ENCODE assay signal across 1 cellular context in genomic region chr15:45200799-45201556, GRCh38.
TF ChIP-seq lines count a peak whose summit lies in the region.

No MANE protein-coding gene starts in this region.

TF ChIP-seq in HepG2, 621 proteins besides CTCF, POLR2A, EP300 and RAD21 (continued from another document and continues in another):
- TF ChIP-seq ARID5B (CRISPR knock-in tag; IDR thresholded peaks at IDR 0.05) (peak; percentile 61), SYNCRIP (IDR thresholded peaks at IDR 0.05; ENCODE audit: insufficient read depth, low read depth, low read length) (no peak), BCLAF1 (IDR thresholded peaks at IDR 0.05) (no peak), ZNF589 (CRISPR knock-in tag; conservative IDR thresholded peaks at IDR 0.05) (peak; percentile 71; the same call in 1 of the 2 replicates), MED1 (CRISPR knock-in tag; IDR thresholded peaks at IDR 0.05) (peak; percentile 65), HNF4A (CRISPR knock-in tag; IDR thresholded peaks at IDR 0.05) (no peak), ZNF792 (CRISPR knock-in tag; IDR thresholded peaks at IDR 0.05) (peak; percentile 74; the same call in 1 of the 2 replicates), SMAD9 (CRISPR knock-in tag; IDR thresholded peaks at IDR 0.05) (no peak), EZH2 (conservative IDR thresholded peaks at IDR 0.05; ENCODE audit: low read depth, low read length) (no peak), THYN1 (CRISPR knock-in tag; IDR thresholded peaks at IDR 0.05; ENCODE audit: borderline replicate concordance, low read depth) (no peak), HMG20A (CRISPR knock-in tag; IDR thresholded peaks at IDR 0.05; ENCODE audit: borderline replicate concordance) (peak; percentile 20; the same call in 1 of the 2 replicates), SP2 (CRISPR knock-in tag; IDR thresholded peaks at IDR 0.05) (0 out of 2 replicates have a peak, but pooled peaks have one; percentile 35), ZNF746 (CRISPR knock-in tag; IDR thresholded peaks at IDR 0.05) (peak; percentile 63), TP53 (CRISPR knock-in tag; conservative IDR thresholded peaks at IDR 0.05) (no peak), SP1 (IDR thresholded peaks at IDR 0.05) (no peak), SP1 (CRISPR knock-in tag; IDR thresholded peaks at IDR 0.05) (peak; percentile 40; the same call in 1 of the 2 replicates), ZNF816 (CRISPR knock-in tag; IDR thresholded peaks at IDR 0.05; ENCODE audit: borderline replicate concordance) (peak; percentile 76; the same call in 1 of the 2 replicates), UBTF (CRISPR knock-in tag; IDR thresholded peaks at IDR 0.05) (peak; percentile 50), FOSL2 (CRISPR knock-in tag; IDR thresholded peaks at IDR 0.05) (peak; percentile 50; the same call in 1 of the 2 replicates), TEAD3 (CRISPR knock-in tag; optimal IDR thresholded peaks at IDR 0.05; ENCODE audit: borderline replicate concordance) (peak; percentile 83), MTA1 (CRISPR knock-in tag; IDR thresholded peaks at IDR 0.05; ENCODE audit: borderline replicate concordance) (0 out of 2 replicates have a peak, but pooled peaks have one; percentile 3), ZNF768 (CRISPR knock-in tag; IDR thresholded peaks at IDR 0.05) (no peak), HHEX (CRISPR knock-in tag; IDR thresholded peaks at IDR 0.05) (no peak), ZNF496 (CRISPR knock-in tag; IDR thresholded peaks at IDR 0.05; ENCODE audit: insufficient replicate concordance) (no peak), ZNF24 (IDR thresholded peaks at IDR 0.05) (peak; percentile 97), HNF4G (IDR thresholded peaks at IDR 0.05; ENCODE audit: borderline replicate concordance, low read depth, low read length) (no peak), HNF4G (CRISPR knock-in tag; IDR thresholded peaks at IDR 0.05; ENCODE audit: borderline replicate concordance, low read depth) (0 out of 2 replicates have a peak, but pooled peaks have one; percentile 59), ZC3H13 (CRISPR knock-in tag; IDR thresholded peaks at IDR 0.05) (0 out of 2 replicates have a peak, but pooled peaks have one; percentile 36), RBFOX2 (IDR thresholded peaks at IDR 0.05; ENCODE audit: low read depth, low read length) (no peak), PLRG1 (conservative IDR thresholded peaks at IDR 0.05) (no peak), ZNF784 (CRISPR knock-in tag; IDR thresholded peaks at IDR 0.05; ENCODE audit: borderline replicate concordance) (0 out of 2 replicates have a peak, but pooled peaks have one; percentile 13), ZNF407 (CRISPR knock-in tag; IDR thresholded peaks at IDR 0.05; ENCODE audit: not compliant biosample characterization) (no peak), ATAD3A (CRISPR knock-in tag; IDR thresholded peaks at IDR 0.05) (no peak), ZFY (CRISPR knock-in tag; IDR thresholded peaks at IDR 0.05) (peak; percentile 44; the same call in 1 of the 2 replicates), HNRNPLL (IDR thresholded peaks at IDR 0.05; ENCODE audit: low read depth, low read length, poor library complexity, severe bottlenecking) (peak; percentile 64)
